In the genomic region with DNA sequence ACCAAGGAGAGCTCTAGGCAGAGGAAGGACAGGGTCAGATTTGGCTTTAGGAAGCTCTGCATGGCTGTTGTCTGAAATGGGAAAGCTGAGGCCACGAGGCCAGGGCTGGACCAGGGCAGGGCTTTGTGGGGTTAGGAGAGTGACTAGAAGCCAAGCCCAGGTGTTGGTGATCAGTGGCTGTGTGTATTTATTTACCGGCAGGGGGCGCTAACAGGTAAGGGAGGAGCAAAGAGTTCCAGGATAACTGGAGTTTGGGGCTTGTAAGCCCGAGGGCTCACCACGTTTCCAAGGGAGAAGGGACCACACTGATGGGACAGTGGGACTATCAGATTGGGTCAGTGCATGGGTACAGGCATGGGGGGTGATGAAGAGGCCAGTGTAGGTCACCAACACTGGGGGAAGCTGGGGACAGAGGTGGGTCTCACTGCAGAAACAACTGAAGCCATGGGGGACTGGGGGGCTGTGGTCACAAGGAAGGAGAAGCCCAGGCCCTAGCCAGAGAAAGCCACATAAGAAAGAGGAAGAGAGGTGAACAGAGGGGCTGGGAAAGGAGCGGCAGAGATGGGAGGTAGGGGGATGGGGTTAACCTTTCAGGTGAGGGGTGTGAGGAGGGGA, we compare ENCODE assay signal across 8 cellular contexts. TPM values are rescaled to one million over a fixed set of nuclear protein-coding genes. Genes with fewer than 3 reads are reported as not detected.
DNase-seq lines count a peak whose midpoint lies in the region; ATAC-seq, FAIRE-seq and TF ChIP-seq lines count a peak whose summit lies in the region.

No MANE protein-coding gene starts in this region.

- TF ChIP-seq CTCF in right atrium auricular region (IDR thresholded peaks at IDR 0.05) (peak; percentile 63 to 86), astrocyte of the cerebellum (IDR thresholded peaks at IDR 0.05; ENCODE audit: low read depth, low read length, missing control alignments) (peak; percentile 70), kidney (IDR thresholded peaks at IDR 0.05; ENCODE audit: borderline replicate concordance, extremely low read depth, insufficient read depth) (peak; percentile 67)

- H3K36me3 ChIP-seq in right atrium auricular region: no peaks in the 10 kb centered on the region
- H3K36me3 ChIP-seq in kidney (ENCODE audit: control insufficient read depth in 1 of 2, insufficient read depth in 2 of 2, low read length in 2 of 2): peaks cover 0 to 3% of the 10 kb centered on the region in 2 donors

- H3K36me3 Mint-ChIP-seq in T-helper 17 cell (ENCODE audit: low read depth): peaks cover 3% of the 10 kb centered on the region

- no peak overlapping the region for H3K27ac Mint-ChIP-seq in T-helper 17 cell

- DNase-seq in right atrium auricular region (ENCODE audit: low spot score) (no peak), cardiac septum (ENCODE audit: low spot score) (no peak), NCI-H187 treated with DMSO at 0.1 percent for 48 hours (lab: John Stamatoyannopoulos, UW) (peak; percentile 48), T-helper 17 cell (peak; percentile 28 to 38 (median 31)), astrocyte of the cerebellum (ENCODE audit: low read depth) (peak; percentile 52), kidney (no peak)
- peak; percentile 26 to 39 (median 32) for DNase-seq in stimulated activated CD4-positive, alpha-beta T cell treated with anti-CD3 and anti-CD28 coated beads, TNF-alpha, amount 100 ng/mL, for 24 hours (ENCODE audit: low read depth in 3 of 3)

- no peak for ATAC-seq in T-helper 17 cell
- ATAC-seq in GM18867 (IDR thresholded peaks at IDR 0.05; ENCODE audit: unreplicated experiment): no peak

- no peaks in the 10 kb centered on the region for H3K27me3 ChIP-seq in right atrium auricular region

- no peak overlapping the region for H3K27ac ChIP-seq in right atrium auricular region
- H3K27ac ChIP-seq in kidney (ENCODE audit: low read depth in 2 of 2, low read length in 2 of 2): no peak overlapping the region

- H3K4me3 ChIP-seq in right atrium auricular region (no peak overlapping the region), astrocyte of the cerebellum (ENCODE audit: low read depth, low read length) (no peak overlapping the region), kidney (ENCODE audit: low read length in 2 of 2) (no peak overlapping the region)

- H3K4me1 ChIP-seq in right atrium auricular region: peaks cover 0 to 21% of the 10 kb centered on the region in 2 donors
- peaks cover 4 to 16% of the 10 kb centered on the region in 2 donors for H3K4me1 ChIP-seq in kidney (ENCODE audit: control insufficient read depth in 1 of 2, insufficient read depth in 1 of 2, low read depth in 1 of 2, low read length in 2 of 2)

- peak overlapping the region; percentile 68 for H3K4me3 Mint-ChIP-seq in T-helper 17 cell

- H3K9ac ChIP-seq in kidney (ENCODE audit: low read length in 2 of 2): no peak overlapping the region

- no peak for FAIRE-seq in kidney (lab: Jason Lieb, UNC)

- H3K9me3 ChIP-seq in right atrium auricular region (no peaks in the 10 kb centered on the region), T-helper 17 cell (ENCODE audit: control insufficient read depth, low read length, poor library complexity, severe bottlenecking) (no peaks in the 10 kb centered on the region), kidney (ENCODE audit: control insufficient read depth in 1 of 2, low read length in 2 of 2) (no peaks in the 10 kb centered on the region)

- H3K4me1 Mint-ChIP-seq in T-helper 17 cell: peaks cover 34% of the 10 kb centered on the region

- intact Hi-C loops in cardiac septum (cut with DNase I): loop anchor here (5.0 kb wide), 3 partner anchors 63 to 168 kb away; partner anchors contain the start of genes HAUS5 and KMT2B
- intact Hi-C loops in kidney (cut with DNase I): no loop called here

- in situ Hi-C loops in astrocyte of the cerebellum (cut with HindIII; ENCODE audit: low sequenced_read_pairs): no loop called here

- H3K27me3 Mint-ChIP-seq in T-helper 17 cell: no peaks in the 10 kb centered on the region

RNA-seq across cellular contexts. Expression of gene TMEM147, which starts 3.9 kb away (rescaled TPM):
- 100 to 1,000 TPM in 1 of 2 donors, 10 to 100 TPM in 1; 93.3 to 106 TPM for total RNA-seq in right atrium auricular region
- 64.4 TPM for total RNA-seq in cardiac septum
- total RNA-seq in T-helper 17 cell: 10 to 100 TPM; 30.5 to 37.0 TPM
- 76.9 TPM for total RNA-seq in kidney
- polyA plus RNA-seq in kidney (ENCODE audit: insufficient read depth, low read depth, low replicate concordance): 233 TPM

RNA-seq across cellular contexts. Expression of gene ATP4A, which starts 14.2 kb away (rescaled TPM):
- total RNA-seq in right atrium auricular region: not detected
- not detected for total RNA-seq in cardiac septum
- not detected for total RNA-seq in T-helper 17 cell
- not detected for total RNA-seq in kidney
- not detected for polyA plus RNA-seq in kidney (ENCODE audit: insufficient read depth, low read depth, low replicate concordance)

RNA-seq across cellular contexts. Expression of gene GAPDHS, which starts 16.0 kb away (rescaled TPM):
- total RNA-seq in right atrium auricular region (not detected), cardiac septum (not detected), T-helper 17 cell (not detected), kidney (not detected)
- polyA plus RNA-seq in kidney (ENCODE audit: insufficient read depth, low read depth, low replicate concordance): not detected

RNA-seq across cellular contexts. Expression of gene SBSN, which starts 21.2 kb away (rescaled TPM):
- total RNA-seq in right atrium auricular region (not detected), cardiac septum (not detected), T-helper 17 cell (not detected), kidney (not detected)
- polyA plus RNA-seq in kidney (ENCODE audit: insufficient read depth, low read depth, low replicate concordance): not detected

RNA-seq across cellular contexts. Expression of gene DMKN, which starts 35.8 kb away (rescaled TPM):
- total RNA-seq in right atrium auricular region (10 to 100 TPM in 1 of 2 donors, 1 to 10 TPM in 1; 6.9 to 52.4 TPM), cardiac septum (4.2 TPM), T-helper 17 cell (not detected), kidney (150 TPM)
- 137 TPM for polyA plus RNA-seq in kidney (ENCODE audit: insufficient read depth, low read depth, low replicate concordance)

Comparison
In these comparisons a context has a peak if more than half of its experiments do, and no peak if none do; other contexts are left out.
1. DNase-seq: peak in NCI-H187 treated with DMSO at 0.1 percent for 48 hours (single experiment), T-helper 17 cell (3 of 3), astrocyte of the cerebellum (single experiment) and stimulated activated CD4-positive, alpha-beta T cell treated with anti-CD3 and anti-CD28 coated beads, TNF-alpha, amount 100 ng/mL, for 24 hours (3 of 3); none in right atrium auricular region (single experiment), cardiac septum (single experiment) and kidney (single experiment).
2. Peak in every context shown above with its lines, with median percentiles within 50 percentile points of each other: CTCF ChIP-seq.